ENCODE assay signal across 1 cellular context in genomic region chr6:20211941-20212391, GRCh38.
TF ChIP-seq lines count a peak whose summit lies in the region.

No MANE protein-coding gene starts in this region.

TF ChIP-seq in K562, 482 proteins besides CTCF, POLR2A, EP300 and RAD21 (continued from another document and continues in another):
- TF ChIP-seq, protein P1, sequence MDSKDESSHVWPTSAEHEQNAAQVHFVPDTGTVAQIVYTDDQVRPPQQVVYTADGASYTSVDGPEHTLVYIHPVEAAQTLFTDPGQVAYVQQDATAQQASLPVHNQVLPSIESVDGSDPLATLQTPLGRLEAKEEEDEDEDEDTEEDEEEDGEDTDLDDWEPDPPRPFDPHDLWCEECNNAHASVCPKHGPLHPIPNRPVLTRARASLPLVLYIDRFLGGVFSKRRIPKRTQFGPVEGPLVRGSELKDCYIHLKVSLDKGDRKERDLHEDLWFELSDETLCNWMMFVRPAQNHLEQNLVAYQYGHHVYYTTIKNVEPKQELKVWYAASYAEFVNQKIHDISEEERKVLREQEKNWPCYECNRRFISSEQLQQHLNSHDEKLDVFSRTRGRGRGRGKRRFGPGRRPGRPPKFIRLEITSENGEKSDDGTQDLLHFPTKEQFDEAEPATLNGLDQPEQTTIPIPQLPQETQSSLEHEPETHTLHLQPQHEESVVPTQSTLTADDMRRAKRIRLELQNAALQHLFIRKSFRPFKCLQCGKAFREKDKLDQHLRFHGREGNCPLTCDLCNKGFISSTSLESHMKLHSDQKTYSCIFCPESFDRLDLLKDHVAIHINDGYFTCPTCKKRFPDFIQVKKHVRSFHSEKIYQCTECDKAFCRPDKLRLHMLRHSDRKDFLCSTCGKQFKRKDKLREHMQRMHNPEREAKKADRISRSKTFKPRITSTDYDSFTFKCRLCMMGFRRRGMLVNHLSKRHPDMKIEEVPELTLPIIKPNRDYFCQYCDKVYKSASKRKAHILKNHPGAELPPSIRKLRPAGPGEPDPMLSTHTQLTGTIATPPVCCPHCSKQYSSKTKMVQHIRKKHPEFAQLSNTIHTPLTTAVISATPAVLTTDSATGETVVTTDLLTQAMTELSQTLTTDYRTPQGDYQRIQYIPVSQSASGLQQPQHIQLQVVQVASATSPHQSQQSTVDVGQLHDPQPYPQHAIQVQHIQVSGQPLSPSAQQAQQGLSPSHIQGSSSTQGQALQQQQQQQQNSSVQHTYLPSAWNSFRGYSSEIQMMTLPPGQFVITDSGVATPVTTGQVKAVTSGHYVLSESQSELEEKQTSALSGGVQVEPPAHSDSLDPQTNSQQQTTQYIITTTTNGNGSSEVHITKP (IDR thresholded peaks at IDR 0.05; ENCODE audit: partially characterized antibody) = peak; percentile 69
- TF ChIP-seq, protein P2, sequence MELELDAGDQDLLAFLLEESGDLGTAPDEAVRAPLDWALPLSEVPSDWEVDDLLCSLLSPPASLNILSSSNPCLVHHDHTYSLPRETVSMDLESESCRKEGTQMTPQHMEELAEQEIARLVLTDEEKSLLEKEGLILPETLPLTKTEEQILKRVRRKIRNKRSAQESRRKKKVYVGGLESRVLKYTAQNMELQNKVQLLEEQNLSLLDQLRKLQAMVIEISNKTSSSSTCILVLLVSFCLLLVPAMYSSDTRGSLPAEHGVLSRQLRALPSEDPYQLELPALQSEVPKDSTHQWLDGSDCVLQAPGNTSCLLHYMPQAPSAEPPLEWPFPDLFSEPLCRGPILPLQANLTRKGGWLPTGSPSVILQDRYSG (tag; conservative IDR thresholded peaks at IDR 0.05; ENCODE audit: low read depth) = no peak
- TF ChIP-seq ZNF395 (CRISPR knock-in tag; IDR thresholded peaks at IDR 0.05) (peak; percentile 88; the same call in 1 of the 2 replicates), ARID1B (IDR thresholded peaks at IDR 0.05) (peak; percentile 57), NR4A1 (CRISPR knock-in tag; IDR thresholded peaks at IDR 0.05) (peak; percentile 11; the same call in 1 of the 2 replicates), NR4A1 (tag; IDR thresholded peaks at IDR 0.05) (no peak), ELF4 (CRISPR knock-in tag; IDR thresholded peaks at IDR 0.05) (0 out of 2 replicates have a peak, but pooled peaks have one; percentile 57), POLR2B (IDR thresholded peaks at IDR 0.05; ENCODE audit: low read depth, partially characterized antibody) (peak; percentile 1), BHLHE40 (IDR thresholded peaks at IDR 0.05; ENCODE audit: low read length) (peak; percentile 50), BCOR (IDR thresholded peaks at IDR 0.05) (peak; percentile 47; the same call in 1 of the 2 replicates), SRF (CRISPR knock-in tag; IDR thresholded peaks at IDR 0.05) (no peak), FOXJ2 (tag; IDR thresholded peaks at IDR 0.05) (no peak), ZFP91 (CRISPR knock-in tag; IDR thresholded peaks at IDR 0.05) (no peak), GABPB1 (CRISPR knock-in tag; IDR thresholded peaks at IDR 0.05) (no peak), MYC (IDR thresholded peaks at IDR 0.05; ENCODE audit: low read depth, low read length) (no peak), MYC (CRISPR knock-in tag; IDR thresholded peaks at IDR 0.05; ENCODE audit: borderline replicate concordance, low read depth) (peak; percentile 61; the same call in 1 of the 2 replicates), CHD1 (IDR thresholded peaks at IDR 0.05; ENCODE audit: low read length) (peak; percentile 88), HMGN3 (IDR thresholded peaks at IDR 0.05; ENCODE audit: borderline replicate concordance, extremely low read depth, insufficient read length, low read depth, low read length) (no peak), DLX4 (CRISPR knock-in tag; IDR thresholded peaks at IDR 0.05) (no peak), ZNF592 (IDR thresholded peaks at IDR 0.05) (0 out of 2 replicates have a peak, but pooled peaks have one; percentile 9), STAG1 (CRISPR knock-in tag; IDR thresholded peaks at IDR 0.05; ENCODE audit: borderline replicate concordance) (no peak), GTF3C2 (IDR thresholded peaks at IDR 0.05; ENCODE audit: borderline replicate concordance, extremely low read depth, insufficient read length) (no peak), ZC3H4 (CRISPR knock-in tag; IDR thresholded peaks at IDR 0.05; ENCODE audit: borderline replicate concordance) (no peak), RB1 (IDR thresholded peaks at IDR 0.05; ENCODE audit: low read depth) (no peak), MTA1 (IDR thresholded peaks at IDR 0.05; ENCODE audit: borderline replicate concordance) (0 out of 2 replicates have a peak, but pooled peaks have one; percentile 16), SMARCA5 (IDR thresholded peaks at IDR 0.05) (peak; percentile 71; the same call in 1 of the 2 replicates), ZNF449 (CRISPR knock-in tag; IDR thresholded peaks at IDR 0.05) (no peak), THRAP3 (IDR thresholded peaks at IDR 0.05; ENCODE audit: borderline replicate concordance) (peak; percentile 63; the same call in 1 of the 2 replicates), MTA2 (IDR thresholded peaks at IDR 0.05; ENCODE audit: low read depth) (0 out of 2 replicates have a peak, but pooled peaks have one; percentile 25), ZFP1 (CRISPR knock-in tag; IDR thresholded peaks at IDR 0.05) (no peak)
- TF ChIP-seq, protein P3, sequence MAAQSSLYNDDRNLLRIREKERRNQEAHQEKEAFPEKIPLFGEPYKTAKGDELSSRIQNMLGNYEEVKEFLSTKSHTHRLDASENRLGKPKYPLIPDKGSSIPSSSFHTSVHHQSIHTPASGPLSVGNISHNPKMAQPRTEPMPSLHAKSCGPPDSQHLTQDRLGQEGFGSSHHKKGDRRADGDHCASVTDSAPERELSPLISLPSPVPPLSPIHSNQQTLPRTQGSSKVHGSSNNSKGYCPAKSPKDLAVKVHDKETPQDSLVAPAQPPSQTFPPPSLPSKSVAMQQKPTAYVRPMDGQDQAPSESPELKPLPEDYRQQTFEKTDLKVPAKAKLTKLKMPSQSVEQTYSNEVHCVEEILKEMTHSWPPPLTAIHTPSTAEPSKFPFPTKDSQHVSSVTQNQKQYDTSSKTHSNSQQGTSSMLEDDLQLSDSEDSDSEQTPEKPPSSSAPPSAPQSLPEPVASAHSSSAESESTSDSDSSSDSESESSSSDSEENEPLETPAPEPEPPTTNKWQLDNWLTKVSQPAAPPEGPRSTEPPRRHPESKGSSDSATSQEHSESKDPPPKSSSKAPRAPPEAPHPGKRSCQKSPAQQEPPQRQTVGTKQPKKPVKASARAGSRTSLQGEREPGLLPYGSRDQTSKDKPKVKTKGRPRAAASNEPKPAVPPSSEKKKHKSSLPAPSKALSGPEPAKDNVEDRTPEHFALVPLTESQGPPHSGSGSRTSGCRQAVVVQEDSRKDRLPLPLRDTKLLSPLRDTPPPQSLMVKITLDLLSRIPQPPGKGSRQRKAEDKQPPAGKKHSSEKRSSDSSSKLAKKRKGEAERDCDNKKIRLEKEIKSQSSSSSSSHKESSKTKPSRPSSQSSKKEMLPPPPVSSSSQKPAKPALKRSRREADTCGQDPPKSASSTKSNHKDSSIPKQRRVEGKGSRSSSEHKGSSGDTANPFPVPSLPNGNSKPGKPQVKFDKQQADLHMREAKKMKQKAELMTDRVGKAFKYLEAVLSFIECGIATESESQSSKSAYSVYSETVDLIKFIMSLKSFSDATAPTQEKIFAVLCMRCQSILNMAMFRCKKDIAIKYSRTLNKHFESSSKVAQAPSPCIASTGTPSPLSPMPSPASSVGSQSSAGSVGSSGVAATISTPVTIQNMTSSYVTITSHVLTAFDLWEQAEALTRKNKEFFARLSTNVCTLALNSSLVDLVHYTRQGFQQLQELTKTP (IDR thresholded peaks at IDR 0.05; ENCODE audit: low read depth in 1 of 2, partially characterized antibody in 2 of 2) = peak in 1 of 2 experiments; percentile 58
- TF ChIP-seq, protein P4, sequence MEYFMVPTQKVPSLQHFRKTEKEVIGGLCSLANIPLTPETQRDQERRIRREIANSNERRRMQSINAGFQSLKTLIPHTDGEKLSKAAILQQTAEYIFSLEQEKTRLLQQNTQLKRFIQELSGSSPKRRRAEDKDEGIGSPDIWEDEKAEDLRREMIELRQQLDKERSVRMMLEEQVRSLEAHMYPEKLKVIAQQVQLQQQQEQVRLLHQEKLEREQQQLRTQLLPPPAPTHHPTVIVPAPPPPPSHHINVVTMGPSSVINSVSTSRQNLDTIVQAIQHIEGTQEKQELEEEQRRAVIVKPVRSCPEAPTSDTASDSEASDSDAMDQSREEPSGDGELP (CRISPR knock-in tag; IDR thresholded peaks at IDR 0.05; ENCODE audit: borderline replicate concordance) = no peak
- TF ChIP-seq, protein P5, sequence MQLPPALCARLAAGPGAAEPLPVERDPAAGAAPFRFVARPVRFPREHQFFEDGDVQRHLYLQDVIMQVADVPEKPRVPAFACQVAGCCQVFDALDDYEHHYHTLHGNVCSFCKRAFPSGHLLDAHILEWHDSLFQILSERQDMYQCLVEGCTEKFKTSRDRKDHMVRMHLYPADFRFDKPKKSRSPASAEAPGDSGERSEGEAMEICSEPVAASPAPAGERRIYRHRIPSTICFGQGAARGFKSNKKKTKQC (CRISPR knock-in tag; IDR thresholded peaks at IDR 0.05) = peak; percentile 57; the same call in 1 of the 2 replicates
